29 cellular contexts compared by ENCODE assay signal in genomic region chr12:130201037-130201436, GRCh38. TPM values are rescaled to one million over a fixed set of nuclear protein-coding genes. Genes with fewer than 3 reads are reported as not detected.
"Had no signal": no experiment of that assay in that cellular context is flagged by ENCODE, and none has a peak within 500 bp of the region (broad histone marks: within the 10 kb centered on the region; RNA-seq: fewer than 3 reads in every experiment).

No MANE protein-coding gene starts in this region.

- DNase-seq: naive thymus-derived CD4-positive, alpha-beta T cell; natural killer cell; occipital lobe; pancreas; psoas muscle; right cardiac atrium; right lobe of liver; small intestine; stimulated activated CD4-positive, alpha-beta T cell treated with anti-CD3 and anti-CD28 coated beads, Interleukin-15, amount 100 ng/mL, for 24 hours; stimulated activated CD4-positive, alpha-beta T cell treated with anti-CD3 and anti-CD28 coated beads, Interleukin-2, amount 100 ng/mL, for 24 hours; stimulated activated CD4-positive, alpha-beta T cell treated with anti-CD3 and anti-CD28 coated beads, Interleukin-2, amount 100 ng/mL, for 48 hours; stimulated activated CD4-positive, alpha-beta T cell treated with anti-CD3 and anti-CD28 coated beads, Interleukin-4, amount 100 ng/mL, for 4 hours; stimulated activated CD8-positive, alpha-beta memory T cell treated with anti-CD3 and anti-CD28 coated beads, Interleukin-4, amount 100 ng/mL, for 48 hours; stimulated activated naive B cell treated with anti-CD40 and anti-IgM and Interleukin-4, amounts not matched to agents 10 μg/mL and 1 μg/mL and 100 μg/mL, for 72 hours; stimulated activated naive CD4-positive, alpha-beta T cell treated with Interleukin-2 at 50 U/mL for 16 hours; testis; tibial artery; transverse colon; upper lobe of right lung; uterus had no signal

- H3K4me3 ChIP-seq: neural progenitor cell, pancreas, psoas muscle, right lobe of liver, sigmoid colon, stomach, suprapubic skin, testis, tibial artery, transverse colon, upper lobe of right lung, uterus had no signal

- H3K9ac ChIP-seq: neural progenitor cell had no signal

- H3K36me3 Mint-ChIP-seq: naive thymus-derived CD4-positive, alpha-beta T cell; natural killer cell; stimulated activated naive B cell treated with anti-CD40 and anti-IgM and Interleukin-4, amounts not matched to agents 10 μg/mL and 1 μg/mL and 100 μg/mL, for 72 hours had no signal

- H3K27me3 Mint-ChIP-seq: stimulated activated naive CD8-positive, alpha-beta T cell treated with anti-CD3 and anti-CD28 coated beads, Interleukin-15, Interleukin-2, amounts not matched to agents 100 ng/mL and 50 ng/mL, for 24 hours had no signal

- H3K4me3 Mint-ChIP-seq: naive thymus-derived CD4-positive, alpha-beta T cell; natural killer cell; nephron; neural progenitor cell; stimulated activated naive B cell treated with anti-CD40 and anti-IgM and Interleukin-4, amounts not matched to agents 10 μg/mL and 1 μg/mL and 100 μg/mL, for 72 hours; stimulated activated naive CD8-positive, alpha-beta T cell treated with anti-CD3 and anti-CD28 coated beads, Interleukin-15, Interleukin-2, amounts not matched to agents 100 ng/mL and 50 ng/mL, for 24 hours; type B pancreatic cell had no signal

- H3K27ac ChIP-seq: neural progenitor cell, pancreas, psoas muscle, right lobe of liver, sigmoid colon, stomach, suprapubic skin, testis, tibial artery, transverse colon, upper lobe of right lung, uterus had no signal

- H3K27ac Mint-ChIP-seq: naive thymus-derived CD4-positive, alpha-beta T cell; natural killer cell; nephron; neural progenitor cell; stimulated activated naive B cell treated with anti-CD40 and anti-IgM and Interleukin-4, amounts not matched to agents 10 μg/mL and 1 μg/mL and 100 μg/mL, for 72 hours; stimulated activated naive CD8-positive, alpha-beta T cell treated with anti-CD3 and anti-CD28 coated beads, Interleukin-15, Interleukin-2, amounts not matched to agents 100 ng/mL and 50 ng/mL, for 24 hours; type B pancreatic cell had no signal

- H3K36me3 ChIP-seq: neural progenitor cell, pancreas, right lobe of liver, sigmoid colon, stomach, suprapubic skin, tibial artery, transverse colon, upper lobe of right lung, uterus had no signal

- H3K27me3 ChIP-seq: pancreas, right lobe of liver, testis, transverse colon, uterus had no signal

- H3K9me3 ChIP-seq: pancreas, psoas muscle, right lobe of liver, sigmoid colon, suprapubic skin, testis, transverse colon, upper lobe of right lung, uterus had no signal

- H3K4me1 Mint-ChIP-seq: naive thymus-derived CD4-positive, alpha-beta T cell; natural killer cell; stimulated activated naive B cell treated with anti-CD40 and anti-IgM and Interleukin-4, amounts not matched to agents 10 μg/mL and 1 μg/mL and 100 μg/mL, for 72 hours had no signal

- ATAC-seq: naive thymus-derived CD4-positive, alpha-beta T cell; natural killer cell; pancreas; psoas muscle; right cardiac atrium; right lobe of liver; stimulated activated naive B cell treated with anti-CD40 and anti-IgM and Interleukin-4, amounts not matched to agents 10 μg/mL and 1 μg/mL and 100 μg/mL, for 72 hours; upper lobe of right lung had no signal

- H3K4me1 ChIP-seq: neural progenitor cell, pancreas, psoas muscle, right lobe of liver, sigmoid colon, stomach, suprapubic skin, testis, tibial artery, transverse colon, upper lobe of right lung, uterus had no signal

- H3K9me3 Mint-ChIP-seq: natural killer cell had no signal

RNA-seq across cellular contexts. Expression of gene FZD10, which starts 38.8 kb away (rescaled TPM):
- total RNA-seq: naive thymus-derived CD4-positive, alpha-beta T cell; natural killer cell; osteoblast; right lobe of liver had no signal
- polyA plus RNA-seq: naive thymus-derived CD4-positive, alpha-beta T cell; neural cell had no signal
